In the genomic region with DNA sequence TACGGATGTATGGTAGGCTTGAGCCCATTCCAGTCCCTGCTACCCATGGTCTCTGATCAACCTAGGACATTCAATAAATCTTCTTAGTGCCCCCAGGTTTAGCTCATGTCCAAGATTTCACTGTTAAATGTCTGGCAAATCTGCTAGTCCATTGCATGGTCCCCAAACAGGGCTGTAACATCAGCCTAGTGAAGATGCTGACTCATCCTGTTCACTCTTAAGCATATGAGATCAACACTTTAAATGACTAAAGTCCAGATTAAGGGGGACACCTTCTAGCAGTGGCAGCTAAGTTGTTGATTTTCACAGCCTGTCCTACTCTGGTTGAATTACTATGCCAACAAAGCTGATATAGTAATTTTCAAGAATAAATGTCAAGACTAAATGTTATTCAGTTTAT, we compare ENCODE assay signal across 2 cellular contexts.
TF ChIP-seq lines count a peak whose summit lies in the region.

No MANE protein-coding gene starts in this region.

TF ChIP-seq in GM23338, 12 proteins besides CTCF, POLR2A, EP300 and RAD21:
- TF ChIP-seq ZNF331 (CRISPR knock-in tag; IDR thresholded peaks at IDR 0.05; ENCODE audit: low read depth) (no peak), POLR2AphosphoS5 (IDR thresholded peaks at IDR 0.05; ENCODE audit: low read depth) (no peak), EZH2 (IDR thresholded peaks at IDR 0.05; ENCODE audit: low read depth, unreplicated experiment) (no peak), STAT1 (IDR thresholded peaks at IDR 0.05; ENCODE audit: unreplicated experiment) (no peak), NANOG (IDR thresholded peaks at IDR 0.05; ENCODE audit: borderline replicate concordance) (no peak), ZNF114 (CRISPR knock-in tag; IDR thresholded peaks at IDR 0.05) (no peak), EZH2phosphoT487 (IDR thresholded peaks at IDR 0.05; ENCODE audit: unreplicated experiment) (no peak)
- TF ChIP-seq, protein P1, sequence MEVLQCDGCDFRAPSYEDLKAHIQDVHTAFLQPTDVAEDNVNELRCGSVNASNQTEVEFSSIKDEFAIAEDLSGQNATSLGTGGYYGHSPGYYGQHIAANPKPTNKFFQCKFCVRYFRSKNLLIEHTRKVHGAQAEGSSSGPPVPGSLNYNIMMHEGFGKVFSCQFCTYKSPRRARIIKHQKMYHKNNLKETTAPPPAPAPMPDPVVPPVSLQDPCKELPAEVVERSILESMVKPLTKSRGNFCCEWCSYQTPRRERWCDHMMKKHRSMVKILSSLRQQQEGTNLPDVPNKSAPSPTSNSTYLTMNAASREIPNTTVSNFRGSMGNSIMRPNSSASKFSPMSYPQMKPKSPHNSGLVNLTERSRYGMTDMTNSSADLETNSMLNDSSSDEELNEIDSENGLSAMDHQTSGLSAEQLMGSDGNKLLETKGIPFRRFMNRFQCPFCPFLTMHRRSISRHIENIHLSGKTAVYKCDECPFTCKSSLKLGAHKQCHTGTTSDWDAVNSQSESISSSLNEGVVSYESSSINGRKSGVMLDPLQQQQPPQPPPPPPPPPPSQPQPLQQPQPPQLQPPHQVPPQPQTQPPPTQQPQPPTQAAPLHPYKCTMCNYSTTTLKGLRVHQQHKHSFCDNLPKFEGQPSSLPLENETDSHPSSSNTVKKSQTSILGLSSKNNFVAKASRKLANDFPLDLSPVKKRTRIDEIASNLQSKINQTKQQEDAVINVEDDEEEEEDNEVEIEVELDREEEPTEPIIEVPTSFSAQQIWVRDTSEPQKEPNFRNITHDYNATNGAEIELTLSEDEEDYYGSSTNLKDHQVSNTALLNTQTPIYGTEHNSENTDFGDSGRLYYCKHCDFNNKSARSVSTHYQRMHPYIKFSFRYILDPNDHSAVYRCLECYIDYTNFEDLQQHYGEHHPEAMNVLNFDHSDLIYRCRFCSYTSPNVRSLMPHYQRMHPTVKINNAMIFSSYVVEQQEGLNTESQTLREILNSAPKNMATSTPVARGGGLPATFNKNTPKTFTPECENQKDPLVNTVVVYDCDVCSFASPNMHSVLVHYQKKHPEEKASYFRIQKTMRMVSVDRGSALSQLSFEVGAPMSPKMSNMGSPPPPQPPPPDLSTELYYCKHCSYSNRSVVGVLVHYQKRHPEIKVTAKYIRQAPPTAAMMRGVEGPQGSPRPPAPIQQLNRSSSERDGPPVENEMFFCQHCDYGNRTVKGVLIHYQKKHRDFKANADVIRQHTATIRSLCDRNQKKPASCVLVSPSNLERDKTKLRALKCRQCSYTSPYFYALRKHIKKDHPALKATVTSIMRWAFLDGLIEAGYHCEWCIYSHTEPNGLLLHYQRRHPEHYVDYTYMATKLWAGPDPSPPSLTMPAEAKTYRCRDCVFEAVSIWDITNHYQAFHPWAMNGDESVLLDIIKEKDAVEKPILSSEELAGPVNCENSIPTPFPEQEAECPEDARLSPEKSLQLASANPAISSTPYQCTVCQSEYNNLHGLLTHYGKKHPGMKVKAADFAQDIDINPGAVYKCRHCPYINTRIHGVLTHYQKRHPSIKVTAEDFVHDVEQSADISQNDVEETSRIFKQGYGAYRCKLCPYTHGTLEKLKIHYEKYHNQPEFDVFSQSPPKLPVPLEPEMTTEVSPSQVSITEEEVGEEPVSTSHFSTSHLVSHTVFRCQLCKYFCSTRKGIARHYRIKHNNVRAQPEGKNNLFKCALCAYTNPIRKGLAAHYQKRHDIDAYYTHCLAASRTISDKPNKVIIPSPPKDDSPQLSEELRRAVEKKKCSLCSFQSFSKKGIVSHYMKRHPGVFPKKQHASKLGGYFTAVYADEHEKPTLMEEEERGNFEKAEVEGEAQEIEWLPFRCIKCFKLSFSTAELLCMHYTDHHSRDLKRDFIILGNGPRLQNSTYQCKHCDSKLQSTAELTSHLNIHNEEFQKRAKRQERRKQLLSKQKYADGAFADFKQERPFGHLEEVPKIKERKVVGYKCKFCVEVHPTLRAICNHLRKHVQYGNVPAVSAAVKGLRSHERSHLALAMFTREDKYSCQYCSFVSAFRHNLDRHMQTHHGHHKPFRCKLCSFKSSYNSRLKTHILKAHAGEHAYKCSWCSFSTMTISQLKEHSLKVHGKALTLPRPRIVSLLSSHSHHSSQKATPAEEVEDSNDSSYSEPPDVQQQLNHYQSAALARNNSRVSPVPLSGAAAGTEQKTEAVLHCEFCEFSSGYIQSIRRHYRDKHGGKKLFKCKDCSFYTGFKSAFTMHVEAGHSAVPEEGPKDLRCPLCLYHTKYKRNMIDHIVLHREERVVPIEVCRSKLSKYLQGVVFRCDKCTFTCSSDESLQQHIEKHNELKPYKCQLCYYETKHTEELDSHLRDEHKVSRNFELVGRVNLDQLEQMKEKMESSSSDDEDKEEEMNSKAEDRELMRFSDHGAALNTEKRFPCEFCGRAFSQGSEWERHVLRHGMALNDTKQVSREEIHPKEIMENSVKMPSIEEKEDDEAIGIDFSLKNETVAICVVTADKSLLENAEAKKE (CRISPR knock-in tag; IDR thresholded peaks at IDR 0.05), result no peak
- TF ChIP-seq, protein P2, sequence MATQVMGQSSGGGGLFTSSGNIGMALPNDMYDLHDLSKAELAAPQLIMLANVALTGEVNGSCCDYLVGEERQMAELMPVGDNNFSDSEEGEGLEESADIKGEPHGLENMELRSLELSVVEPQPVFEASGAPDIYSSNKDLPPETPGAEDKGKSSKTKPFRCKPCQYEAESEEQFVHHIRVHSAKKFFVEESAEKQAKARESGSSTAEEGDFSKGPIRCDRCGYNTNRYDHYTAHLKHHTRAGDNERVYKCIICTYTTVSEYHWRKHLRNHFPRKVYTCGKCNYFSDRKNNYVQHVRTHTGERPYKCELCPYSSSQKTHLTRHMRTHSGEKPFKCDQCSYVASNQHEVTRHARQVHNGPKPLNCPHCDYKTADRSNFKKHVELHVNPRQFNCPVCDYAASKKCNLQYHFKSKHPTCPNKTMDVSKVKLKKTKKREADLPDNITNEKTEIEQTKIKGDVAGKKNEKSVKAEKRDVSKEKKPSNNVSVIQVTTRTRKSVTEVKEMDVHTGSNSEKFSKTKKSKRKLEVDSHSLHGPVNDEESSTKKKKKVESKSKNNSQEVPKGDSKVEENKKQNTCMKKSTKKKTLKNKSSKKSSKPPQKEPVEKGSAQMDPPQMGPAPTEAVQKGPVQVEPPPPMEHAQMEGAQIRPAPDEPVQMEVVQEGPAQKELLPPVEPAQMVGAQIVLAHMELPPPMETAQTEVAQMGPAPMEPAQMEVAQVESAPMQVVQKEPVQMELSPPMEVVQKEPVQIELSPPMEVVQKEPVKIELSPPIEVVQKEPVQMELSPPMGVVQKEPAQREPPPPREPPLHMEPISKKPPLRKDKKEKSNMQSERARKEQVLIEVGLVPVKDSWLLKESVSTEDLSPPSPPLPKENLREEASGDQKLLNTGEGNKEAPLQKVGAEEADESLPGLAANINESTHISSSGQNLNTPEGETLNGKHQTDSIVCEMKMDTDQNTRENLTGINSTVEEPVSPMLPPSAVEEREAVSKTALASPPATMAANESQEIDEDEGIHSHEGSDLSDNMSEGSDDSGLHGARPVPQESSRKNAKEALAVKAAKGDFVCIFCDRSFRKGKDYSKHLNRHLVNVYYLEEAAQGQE (IDR thresholded peaks at IDR 0.05; ENCODE audit: unreplicated experiment), result no peak

TF ChIP-seq in K562, 482 proteins besides CTCF, POLR2A, EP300 and RAD21:
- TF ChIP-seq SMARCA4 (IDR thresholded peaks at IDR 0.05), result 0 out of 2 replicates have a peak, but pooled peaks have one; percentile 22
- peak; percentile 73 for TF ChIP-seq NFE2L1 (tag; IDR thresholded peaks at IDR 0.05; ENCODE audit: borderline replicate concordance, low read depth)
- no peak for TF ChIP-seq SNRNP70 (optimal IDR thresholded peaks at IDR 0.05; ENCODE audit: low read depth, low read length)
- TF ChIP-seq TGIF2 (CRISPR knock-in tag; IDR thresholded peaks at IDR 0.05), result no peak
- no peak for TF ChIP-seq TCF3 (CRISPR knock-in tag; IDR thresholded peaks at IDR 0.05)
- TF ChIP-seq C11orf30 (IDR thresholded peaks at IDR 0.05; ENCODE audit: low read depth), result peak; percentile 93
- TF ChIP-seq MYC (IDR thresholded peaks at IDR 0.05; ENCODE audit: low read depth, low read length), result no peak
- no peak for TF ChIP-seq MYC (CRISPR knock-in tag; IDR thresholded peaks at IDR 0.05; ENCODE audit: borderline replicate concordance, low read depth)
- peak; percentile 78 for TF ChIP-seq MAFK (IDR thresholded peaks at IDR 0.05; ENCODE audit: low read length)
- TF ChIP-seq NFIC (IDR thresholded peaks at IDR 0.05), result no peak
- TF ChIP-seq, protein P3, sequence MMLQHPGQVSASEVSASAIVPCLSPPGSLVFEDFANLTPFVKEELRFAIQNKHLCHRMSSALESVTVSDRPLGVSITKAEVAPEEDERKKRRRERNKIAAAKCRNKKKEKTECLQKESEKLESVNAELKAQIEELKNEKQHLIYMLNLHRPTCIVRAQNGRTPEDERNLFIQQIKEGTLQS (IDR thresholded peaks at IDR 0.05), result 0 out of 2 replicates have a peak, but pooled peaks have one; percentile 26
- TF ChIP-seq, protein P3 (CRISPR knock-in tag; conservative IDR thresholded peaks at IDR 0.05), result no peak
- TF ChIP-seq RAD51 (IDR thresholded peaks at IDR 0.05; ENCODE audit: borderline replicate concordance, low read depth), result no peak
- TF ChIP-seq ZNF12 (CRISPR knock-in tag; IDR thresholded peaks at IDR 0.05), result no peak
- TF ChIP-seq ZNF780A (CRISPR knock-in tag; IDR thresholded peaks at IDR 0.05), result no peak
- TF ChIP-seq MAFF (IDR thresholded peaks at IDR 0.05; ENCODE audit: low read length), result peak; percentile 79
- TF ChIP-seq PHF21A (IDR thresholded peaks at IDR 0.05; ENCODE audit: borderline replicate concordance, low read depth), result no peak
- peak; percentile 94 for TF ChIP-seq ZNF316 (IDR thresholded peaks at IDR 0.05)
- peak; percentile 89 for TF ChIP-seq MAFG (tag; conservative IDR thresholded peaks at IDR 0.05)
- peak; percentile 86 for TF ChIP-seq NFE2 (IDR thresholded peaks at IDR 0.05; ENCODE audit: low read depth)
- TF ChIP-seq, protein P4, sequence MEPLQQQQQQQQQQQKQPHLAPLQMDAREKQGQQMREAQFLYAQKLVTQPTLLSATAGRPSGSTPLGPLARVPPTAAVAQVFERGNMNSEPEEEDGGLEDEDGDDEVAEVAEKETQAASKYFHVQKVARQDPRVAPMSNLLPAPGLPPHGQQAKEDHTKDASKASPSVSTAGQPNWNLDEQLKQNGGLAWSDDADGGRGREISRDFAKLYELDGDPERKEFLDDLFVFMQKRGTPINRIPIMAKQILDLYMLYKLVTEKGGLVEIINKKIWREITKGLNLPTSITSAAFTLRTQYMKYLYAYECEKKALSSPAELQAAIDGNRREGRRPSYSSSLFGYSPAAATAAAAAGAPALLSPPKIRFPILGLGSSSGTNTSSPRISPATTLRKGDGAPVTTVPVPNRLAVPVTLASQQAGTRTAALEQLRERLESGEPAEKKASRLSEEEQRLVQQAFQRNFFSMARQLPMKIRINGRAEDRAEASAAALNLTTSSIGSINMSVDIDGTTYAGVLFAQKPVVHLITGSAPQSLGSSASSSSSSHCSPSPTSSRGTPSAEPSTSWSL (CRISPR knock-in tag; IDR thresholded peaks at IDR 0.05; ENCODE audit: borderline replicate concordance), result no peak
- no peak for TF ChIP-seq STAT5A (IDR thresholded peaks at IDR 0.05; ENCODE audit: borderline replicate concordance, low read length)
